Comparison of ENCODE assay signal across 9 cellular contexts in genomic region chr12:571795-572531, GRCh38.
DNase-seq lines count a peak whose midpoint lies in the region; ATAC-seq lines count a peak whose summit lies in the region.
"Had no signal": no experiment of that assay in that cellular context is flagged by ENCODE, and none has a peak within 500 bp of the region (broad histone marks: within the 10 kb centered on the region; RNA-seq: fewer than 3 reads in every experiment).

No MANE protein-coding gene starts in this region.

- no peak for ATAC-seq in stimulated activated naive B cell treated with anti-CD40 and anti-IgM and Interleukin-4, amounts not matched to agents 10 μg/mL and 1 μg/mL and 100 μg/mL, for 72 hours (replicated peaks)

- H3K27ac ChIP-seq in substantia nigra (ENCODE audit: low read depth, low read length, poor library complexity, severe bottlenecking) = peak overlapping the region; percentile 77

- peaks cover 2% of the 10 kb centered on the region for H3K36me3 Mint-ChIP-seq in activated T-helper 2 cell treated with anti-CD3 and anti-CD28 coated beads, Interferon-gamma antibody, Interleukin-2, Interleukin-4, amounts not matched to agents 10 μg/mL and 5 μg/mL and 100 μg/mL, durations not matched to agents 14 hours and 24 hours and 36 hours (ENCODE audit: low read depth)
- no peaks in the 10 kb centered on the region for H3K36me3 Mint-ChIP-seq in stimulated activated naive B cell treated with anti-CD40 and anti-IgM and Interleukin-4, amounts not matched to agents 10 μg/mL and 1 μg/mL and 100 μg/mL, for 72 hours

- H3K27ac Mint-ChIP-seq in activated T-helper 2 cell treated with anti-CD3 and anti-CD28 coated beads, Interferon-gamma antibody, Interleukin-2, Interleukin-4, amounts not matched to agents 10 μg/mL and 5 μg/mL and 100 μg/mL, durations not matched to agents 14 hours and 24 hours and 36 hours = peak overlapping the region; percentile 60
- H3K27ac Mint-ChIP-seq in stimulated activated naive B cell treated with anti-CD40 and anti-IgM and Interleukin-4, amounts not matched to agents 10 μg/mL and 1 μg/mL and 100 μg/mL, for 72 hours = no peak overlapping the region

- no peaks in the 10 kb centered on the region for H3K27me3 Mint-ChIP-seq in activated T-helper 2 cell treated with anti-CD3 and anti-CD28 coated beads, Interferon-gamma antibody, Interleukin-2, Interleukin-4, amounts not matched to agents 10 μg/mL and 5 μg/mL and 100 μg/mL, durations not matched to agents 14 hours and 24 hours and 36 hours (ENCODE audit: low read depth)
- H3K27me3 Mint-ChIP-seq in stimulated activated naive B cell treated with anti-CD40 and anti-IgM and Interleukin-4, amounts not matched to agents 10 μg/mL and 1 μg/mL and 100 μg/mL, for 72 hours = peaks cover 0 to 4% of the 10 kb centered on the region in 2 donors

- H3K4me3 Mint-ChIP-seq in activated T-helper 2 cell treated with anti-CD3 and anti-CD28 coated beads, Interferon-gamma antibody, Interleukin-2, Interleukin-4, amounts not matched to agents 10 μg/mL and 5 μg/mL and 100 μg/mL, durations not matched to agents 14 hours and 24 hours and 36 hours (ENCODE audit: low read depth) = no peak overlapping the region
- no peak overlapping the region for H3K4me3 Mint-ChIP-seq in stimulated activated naive B cell treated with anti-CD40 and anti-IgM and Interleukin-4, amounts not matched to agents 10 μg/mL and 1 μg/mL and 100 μg/mL, for 72 hours

- H3K9me3 Mint-ChIP-seq in activated T-helper 2 cell treated with anti-CD3 and anti-CD28 coated beads, Interferon-gamma antibody, Interleukin-2, Interleukin-4, amounts not matched to agents 10 μg/mL and 5 μg/mL and 100 μg/mL, durations not matched to agents 14 hours and 24 hours and 36 hours = no peaks in the 10 kb centered on the region
- H3K9me3 Mint-ChIP-seq in stimulated activated naive B cell treated with anti-CD40 and anti-IgM and Interleukin-4, amounts not matched to agents 10 μg/mL and 1 μg/mL and 100 μg/mL, for 72 hours = no peaks in the 10 kb centered on the region

- intact Hi-C loops in activated T-helper 2 cell treated with anti-CD3 and anti-CD28 coated beads, Interferon-gamma antibody, Interleukin-2, Interleukin-4, amounts not matched to agents 10 μg/mL and 5 μg/mL and 100 μg/mL, durations not matched to agents 14 hours and 24 hours and 36 hours (cut with micrococcal nuclease) = no loop called here

- peaks cover 39% of the 10 kb centered on the region for H3K4me1 Mint-ChIP-seq in activated T-helper 2 cell treated with anti-CD3 and anti-CD28 coated beads, Interferon-gamma antibody, Interleukin-2, Interleukin-4, amounts not matched to agents 10 μg/mL and 5 μg/mL and 100 μg/mL, durations not matched to agents 14 hours and 24 hours and 36 hours (ENCODE audit: low read depth)
- peaks cover 9 to 20% of the 10 kb centered on the region in 2 donors for H3K4me1 Mint-ChIP-seq in stimulated activated naive B cell treated with anti-CD40 and anti-IgM and Interleukin-4, amounts not matched to agents 10 μg/mL and 1 μg/mL and 100 μg/mL, for 72 hours

- DNase-seq in NCI-H82 (lab: John Stamatoyannopoulos, UW) (peak; percentile 73), NCI-H82 treated with DMSO at 0.1 percent for 48 hours (lab: John Stamatoyannopoulos, UW; ENCODE audit: unreplicated experiment) (no peak), islet precursor cell (peak; percentile 71), substantia nigra (lab: John Stamatoyannopoulos, UW) (no peak), midbrain (lab: John Stamatoyannopoulos, UW) (no peak), hippocampal formation (lab: John Stamatoyannopoulos, UW) (no peak)
- DNase-seq in activated T-helper 2 cell treated with anti-CD3 and anti-CD28 coated beads, Interferon-gamma antibody, Interleukin-2, Interleukin-4, amounts not matched to agents 10 μg/mL and 5 μg/mL and 100 μg/mL, durations not matched to agents 14 hours and 24 hours and 36 hours (ENCODE audit: low spot score) = no peak
- no peak for DNase-seq in stimulated activated naive B cell treated with anti-CD40 and anti-IgM and Interleukin-4, amounts not matched to agents 10 μg/mL and 1 μg/mL and 100 μg/mL, for 72 hours
- DNase-seq: NCI-H2081 had no signal

Comparison
In these comparisons a context has a peak if more than half of its experiments do, and no peak if none do; other contexts are left out.
1. DNase-seq: peak in NCI-H82 (single experiment) and islet precursor cell (single experiment); none in NCI-H82 treated with DMSO at 0.1 percent for 48 hours (single experiment), activated T-helper 2 cell treated with anti-CD3 and anti-CD28 coated beads, Interferon-gamma antibody, Interleukin-2, Interleukin-4, amounts not matched to agents 10 μg/mL and 5 μg/mL and 100 μg/mL, durations not matched to agents 14 hours and 24 hours and 36 hours (single experiment), substantia nigra (0 of 49), midbrain (single experiment), hippocampal formation (0 of 2) and stimulated activated naive B cell treated with anti-CD40 and anti-IgM and Interleukin-4, amounts not matched to agents 10 μg/mL and 1 μg/mL and 100 μg/mL, for 72 hours (single experiment).